Comparison of ENCODE assay signal across 12 cellular contexts in the genomic region with DNA sequence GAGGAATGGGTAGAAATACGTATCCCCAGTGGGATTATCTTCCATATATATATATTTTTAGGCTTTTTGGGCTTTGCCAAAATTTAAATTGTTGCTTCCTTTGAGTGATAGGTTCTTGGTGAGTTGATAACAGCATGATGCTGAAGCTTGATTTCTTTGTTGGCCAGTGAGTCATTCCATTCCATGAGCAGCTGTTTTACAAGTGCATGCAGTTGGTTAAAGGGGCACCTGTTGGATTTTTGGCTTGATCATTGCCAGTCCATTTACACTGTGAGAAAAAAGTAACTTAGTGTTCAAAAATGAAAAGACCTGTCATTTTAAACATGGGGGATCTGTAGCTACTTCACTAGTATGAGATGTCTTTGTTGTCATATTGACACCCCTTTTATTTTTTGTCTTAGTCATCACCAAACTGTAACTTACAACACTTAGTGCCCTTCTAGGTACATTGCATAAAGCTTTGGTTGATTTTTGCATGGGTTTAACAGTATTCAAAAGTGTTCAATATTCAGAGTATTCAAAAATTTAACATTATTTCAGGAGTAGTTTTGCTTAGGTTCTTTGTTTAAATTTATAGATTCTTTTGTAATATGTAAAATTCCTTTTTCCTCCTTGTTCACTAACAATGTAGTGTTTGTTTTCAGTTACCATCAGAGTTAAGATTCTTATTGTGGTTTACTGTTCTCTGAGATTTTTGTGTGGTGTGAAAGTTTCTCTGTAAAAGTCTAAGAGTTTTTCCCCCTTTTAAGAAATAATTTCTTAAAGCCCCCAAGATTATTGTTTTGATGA. TPM values are rescaled to one million over a fixed set of nuclear protein-coding genes. Genes with fewer than 3 reads are reported as not detected.
DNase-seq lines count a peak whose midpoint lies in the region; ATAC-seq and TF ChIP-seq lines count a peak whose summit lies in the region.
"Had no signal": no experiment of that assay in that cellular context is flagged by ENCODE, and none has a peak within 500 bp of the region (broad histone marks: within the 10 kb centered on the region; RNA-seq: fewer than 3 reads in every experiment).

No MANE protein-coding gene starts in this region.

- peaks cover 13% of the 10 kb centered on the region for H3K79me2 ChIP-seq in mesendoderm (ENCODE audit: control insufficient read depth, insufficient read depth, low read length)
- H3K79me2 ChIP-seq in trophoblast cell (ENCODE audit: control insufficient read depth, insufficient read depth, low read length, poor library complexity) = no peaks in the 10 kb centered on the region

- H2AFZ ChIP-seq in trophoblast cell (ENCODE audit: insufficient read depth, low read length, poor library complexity) = no peak overlapping the region

- H3K4ac ChIP-seq in mesendoderm (ENCODE audit: low read depth, low read length) (no peak overlapping the region), trophoblast cell (ENCODE audit: low read depth, low read length) (no peak overlapping the region)

- H3K4me1 ChIP-seq in mesendoderm (ENCODE audit: control insufficient read depth, low read depth, low read length) = no peaks in the 10 kb centered on the region
- no peaks in the 10 kb centered on the region for H3K4me1 ChIP-seq in trophoblast cell (ENCODE audit: control insufficient read depth in 1 of 2, insufficient read depth in 2 of 2, low read length in 2 of 2)
- H3K4me1 ChIP-seq in upper lobe of right lung = peaks cover 24% of the 10 kb centered on the region

- H3K79me1 ChIP-seq in mesendoderm (ENCODE audit: low read length) = peaks cover 7% of the 10 kb centered on the region
- H3K79me1 ChIP-seq in trophoblast cell (ENCODE audit: low read length) = no peaks in the 10 kb centered on the region

- no peak overlapping the region for H2BK12ac ChIP-seq in trophoblast cell (ENCODE audit: low read length)

- no peak overlapping the region for H2BK120ac ChIP-seq in mesendoderm (ENCODE audit: low read depth, low read length)
- no peak overlapping the region for H2BK120ac ChIP-seq in trophoblast cell (ENCODE audit: insufficient read depth, low read length, poor library complexity)

- H4K12ac ChIP-seq in trophoblast cell (ENCODE audit: low read depth, low read length) = no peak overlapping the region

- H3K4me3 ChIP-seq in mesendoderm (ENCODE audit: low read length) (no peak overlapping the region), trophoblast cell (ENCODE audit: low read depth, low read length) (no peak overlapping the region), upper lobe of right lung (no peak overlapping the region)

- no peak overlapping the region for H3K14ac ChIP-seq in trophoblast cell (ENCODE audit: low read length)

- TF ChIP-seq CTCF in upper lobe of right lung (IDR thresholded peaks at IDR 0.05) = no peak

- no peak overlapping the region for H3K18ac ChIP-seq in mesendoderm (ENCODE audit: low read length)
- H3K18ac ChIP-seq in trophoblast cell (ENCODE audit: low read length) = no peak overlapping the region

- H2BK5ac ChIP-seq in mesendoderm (ENCODE audit: low read length) = no peak overlapping the region
- no peak overlapping the region for H2BK5ac ChIP-seq in trophoblast cell (ENCODE audit: low read depth, low read length, poor library complexity)

- ATAC-seq in GM18519 (IDR thresholded peaks at IDR 0.05; ENCODE audit: low FRiP score, unreplicated experiment) (peak; percentile 43), HG02610 (IDR thresholded peaks at IDR 0.05; ENCODE audit: unreplicated experiment) (peak; percentile 74), HG03571 (IDR thresholded peaks at IDR 0.05; ENCODE audit: unreplicated experiment) (no peak), upper lobe of right lung (no peak)
- ATAC-seq: left lobe of liver, right cardiac atrium had no signal

- intact Hi-C loops in upper lobe of right lung (cut with DNase I) = no loop called here

- H3K9ac ChIP-seq in mesendoderm (ENCODE audit: low read length) (no peak overlapping the region), trophoblast cell (ENCODE audit: low read length) (no peak overlapping the region)

- no peak overlapping the region for H4K8ac ChIP-seq in mesendoderm (ENCODE audit: low read depth, low read length)
- H4K8ac ChIP-seq in trophoblast cell (ENCODE audit: low read depth, low read length) = no peak overlapping the region

- H2AK5ac ChIP-seq in mesendoderm (ENCODE audit: low read length) (no peak overlapping the region), trophoblast cell (ENCODE audit: low read length) (no peak overlapping the region)

- no peak overlapping the region for H4K5ac ChIP-seq in mesendoderm (ENCODE audit: low read length)

- no peak overlapping the region for H3K23ac ChIP-seq in mesendoderm (ENCODE audit: low read length)
- no peak overlapping the region for H3K23ac ChIP-seq in trophoblast cell (ENCODE audit: low read length)

- no peak overlapping the region for H3K4me2 ChIP-seq in mesendoderm (ENCODE audit: low read length)
- no peak overlapping the region for H3K4me2 ChIP-seq in trophoblast cell (ENCODE audit: low read length)

- H3K27ac ChIP-seq in mesendoderm (ENCODE audit: low read depth, low read length) = no peak overlapping the region
- H3K27ac ChIP-seq in trophoblast cell (ENCODE audit: low read depth, low read length) = no peak overlapping the region
- no peak overlapping the region for H3K27ac ChIP-seq in upper lobe of right lung

- H3K56ac ChIP-seq in mesendoderm (ENCODE audit: low read length) = no peak overlapping the region

- no CpG with 5 or more reads among the region's 1 CpG for WGBS in mesendoderm (ENCODE audit: extremely low coverage, insufficient coverage, low lambda C conversion rate)
- WGBS in trophoblast cell (ENCODE audit: extremely low coverage, insufficient coverage, insufficient read length) = no CpG with 5 or more reads among the region's 1 CpG

- no peak overlapping the region for H2BK15ac ChIP-seq in mesendoderm (replicated peaks; ENCODE audit: low read depth)

- no peak overlapping the region for H4K91ac ChIP-seq in trophoblast cell (ENCODE audit: low read depth, low read length)

- no peaks in the 10 kb centered on the region for H3K36me3 ChIP-seq in mesendoderm (ENCODE audit: control insufficient read depth, insufficient read depth, low read length)
- H3K36me3 ChIP-seq in trophoblast cell (ENCODE audit: control insufficient read depth in 1 of 2, insufficient read depth in 2 of 2, low read length in 2 of 2) = no peaks in the 10 kb centered on the region
- H3K36me3 ChIP-seq in upper lobe of right lung = no peaks in the 10 kb centered on the region

- DNase-seq in NAMALWA (ENCODE audit: low spot score) (peak; percentile 27), mesendoderm (peak; percentile 11), NCI-H526 (lab: John Stamatoyannopoulos, UW) (no peak), trophoblast cell (no peak), upper lobe of right lung (no peak)
- DNase-seq: activated effector memory CD4-positive, alpha-beta T cell treated with anti-CD3 and anti-CD28 coated beads, Interleukin-2, amount 50 U/mL, for 16 hours; NCI-H2107; right cardiac atrium had no signal

- H3K9me3 ChIP-seq in trophoblast cell (ENCODE audit: insufficient read depth, low read depth, low read length) (no peaks in the 10 kb centered on the region), upper lobe of right lung (no peaks in the 10 kb centered on the region)

- H3K27me3 ChIP-seq in mesendoderm (ENCODE audit: insufficient read depth, low read length, poor library complexity) (no peaks in the 10 kb centered on the region), trophoblast cell (ENCODE audit: insufficient read depth, low read length) (no peaks in the 10 kb centered on the region), upper lobe of right lung (no peaks in the 10 kb centered on the region)

RNA-seq across cellular contexts. Expression of gene AKAP9, which starts 8.8 kb away (rescaled TPM):
- 9.3 TPM for polyA plus RNA-seq in mesendoderm (2013, experiment 1 of 2)
- 9.0 TPM for polyA plus RNA-seq in mesendoderm (2013, experiment 2 of 2)
- polyA plus RNA-seq in trophoblast cell (2013) = 19.8 and 20.1 TPM in 2 replicates
- total RNA-seq in upper lobe of right lung = 85.3 TPM

Comparison
In these comparisons a context has a peak if more than half of its experiments do, and no peak if none do; other contexts are left out.
1. ATAC-seq: peak in GM18519 (single experiment) and HG02610 (single experiment); none in HG03571 (single experiment) and upper lobe of right lung (single experiment).
2. DNase-seq: peak in NAMALWA (single experiment) and mesendoderm (single experiment); none in NCI-H526 (0 of 2), trophoblast cell (0 of 2) and upper lobe of right lung (single experiment).